ENCODE assay signal across 15 cellular contexts in genomic region chr10:124655191-124656112, GRCh38.
A peak's percentile ranks its signal among the peaks of the same experiment; 100 is the strongest.
DNase-seq lines count a peak whose midpoint lies in the region; ATAC-seq and TF ChIP-seq lines count a peak whose summit lies in the region.
"Had no signal": no experiment of that assay in that cellular context is flagged by ENCODE, and none has a peak within 500 bp of the region (broad histone marks: within the 10 kb centered on the region; RNA-seq: fewer than 3 reads in every experiment).

No MANE protein-coding gene starts in this region.

- H3K27ac Mint-ChIP-seq in CD14-positive monocyte = peak overlapping the region in 5 of 7 donors; percentile 40 to 77 (median 71)

- H3K4me1 ChIP-seq in Peyer's patch = peaks cover 0 to 40% (median 22%) of the 10 kb centered on the region in 4 donors
- peaks cover 68% of the 10 kb centered on the region in 2 experiments for H3K4me1 ChIP-seq in neutrophil (ENCODE audit: control insufficient read depth in 1 of 2, insufficient read depth in 1 of 2, low read depth in 1 of 2, low read length in 1 of 2)

- H3K27ac ChIP-seq in Peyer's patch (peak overlapping the region; percentile 5 to 61 (median 42)), epithelial cell of prostate (peak overlapping the region; percentile 90), neutrophil (peak overlapping the region; percentile 99)

- H3K27me3 ChIP-seq in Peyer's patch = no peaks in the 10 kb centered on the region
- H3K27me3 ChIP-seq in neutrophil = no peaks in the 10 kb centered on the region

- no peak for DNase-seq in CD14-positive monocyte (ENCODE audit: low spot score)
- DNase-seq in Peyer's patch = no peak
- DNase-seq in epithelial cell of prostate (ENCODE audit: low read depth, low spot score) = no peak
- DNase-seq in SIG-M5 treated with dmso at 0.1 percent for 504 hours (lab: John Stamatoyannopoulos, UW; ENCODE audit: unreplicated experiment) = no peak
- DNase-seq in OCI-M2 (lab: John Stamatoyannopoulos, UW; ENCODE audit: unreplicated experiment) = no peak
- no peak for DNase-seq in NCI-H524 (lab: John Stamatoyannopoulos, UW)
- DNase-seq: activated CD4-positive, alpha-beta T cell treated with anti-CD3 and anti-CD28 coated beads, Interleukin-2, amount 50 U/mL, for 48 hours; foreskin fibroblast; GDM1; KG1; NCI-H2081; NK-92 treated with Interleukin-12 subunit alpha and Interleukin-12 subunit beta, amount 100 ng/mL, for 24 hours had no signal

- H3K4me1 Mint-ChIP-seq in CD14-positive monocyte = peaks cover 77% of the 10 kb centered on the region

- H3K36me3 ChIP-seq in Peyer's patch = peaks cover 0 to 3% (median 0%) of the 10 kb centered on the region in 3 donors
- H3K36me3 ChIP-seq in neutrophil = no peaks in the 10 kb centered on the region

- intact Hi-C loops in CD14-positive monocyte (cut with micrococcal nuclease) = no loop called here

- H3K4me3 Mint-ChIP-seq in CD14-positive monocyte = no peak overlapping the region

- H3K9me3 Mint-ChIP-seq in CD14-positive monocyte = no peaks in the 10 kb centered on the region

- no peaks in the 10 kb centered on the region for H3K9me3 ChIP-seq in Peyer's patch
- H3K9me3 ChIP-seq in neutrophil = no peaks in the 10 kb centered on the region

- TF ChIP-seq CTCF in CD14-positive monocyte (IDR thresholded peaks at IDR 0.05) (no peak), Peyer's patch (IDR thresholded peaks at IDR 0.05) (no peak), neutrophil (IDR thresholded peaks at IDR 0.05) (no peak)

- ATAC-seq in GM21737 (IDR thresholded peaks at IDR 0.05; ENCODE audit: unreplicated experiment) = no peak

- H3K36me3 Mint-ChIP-seq in CD14-positive monocyte = peaks cover 37 to 59% of the 10 kb centered on the region in 2 donors

- H3K4me3 ChIP-seq in Peyer's patch (no peak overlapping the region), neutrophil (ENCODE audit: low read depth in 1 of 2, low read length in 1 of 2) (no peak overlapping the region)
- H3K4me3 ChIP-seq: coronary artery had no signal

- H3K27me3 Mint-ChIP-seq in CD14-positive monocyte (ENCODE audit: low read depth in 3 of 3) = peaks cover 0 to 1% (median 0%) of the 10 kb centered on the region in 3 donors

- TF ChIP-seq POLR2A in Peyer's patch (IDR thresholded peaks at IDR 0.05) = no peak

Comparison
In these comparisons a context has a peak if more than half of its experiments do, and no peak if none do; other contexts are left out.
1. H3K27ac ChIP-seq: peak in every context shown above with its lines; median percentile 99 in neutrophil; 90 in epithelial cell of prostate; 42 in Peyer's patch.